Comparison of ENCODE assay signal across 31 cellular contexts in the genomic region with DNA sequence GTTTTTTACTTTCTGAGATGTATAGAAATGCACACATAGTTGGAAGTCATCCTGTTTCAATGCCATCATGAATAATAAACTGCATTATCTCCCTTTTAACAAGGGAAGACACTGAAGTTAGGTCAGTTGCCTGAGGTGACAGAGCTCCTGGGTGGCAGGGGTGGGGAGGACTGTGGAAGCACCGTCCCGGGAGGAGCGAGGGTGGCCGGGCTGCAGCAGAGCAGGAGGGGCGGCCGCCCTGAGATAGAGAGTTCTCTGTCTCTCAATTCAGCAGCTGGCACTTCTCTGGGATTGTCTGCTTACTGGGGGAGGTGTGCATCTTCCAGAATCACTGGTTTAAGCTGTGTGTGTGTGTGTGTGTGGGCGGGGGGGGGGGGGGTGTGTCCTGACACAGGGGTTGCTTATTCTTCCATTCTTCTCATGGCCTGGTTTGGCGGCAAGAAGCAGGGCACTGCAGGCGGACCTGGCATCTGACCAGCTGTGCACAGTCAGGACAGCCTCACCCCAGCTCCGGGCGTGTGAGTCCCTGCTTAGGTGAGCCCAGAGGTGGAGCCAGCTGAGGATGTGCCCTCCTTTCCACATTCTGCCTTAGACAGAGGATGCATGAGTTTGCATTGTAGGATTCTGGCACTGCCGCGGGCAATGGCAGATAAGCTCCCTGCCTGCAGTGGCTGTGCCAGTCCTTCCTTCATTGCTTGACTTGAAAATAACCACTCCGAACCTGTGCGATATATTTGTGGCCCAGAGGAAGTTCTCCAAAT. TPM values are rescaled to one million over a fixed set of nuclear protein-coding genes. Genes with fewer than 3 reads are reported as not detected.
DNase-seq lines count a peak whose midpoint lies in the region; ATAC-seq, FAIRE-seq and TF ChIP-seq lines count a peak whose summit lies in the region.
"Had no signal": no experiment of that assay in that cellular context is flagged by ENCODE, and none has a peak within 500 bp of the region (broad histone marks: within the 10 kb centered on the region; RNA-seq: fewer than 3 reads in every experiment).

No MANE protein-coding gene starts in this region.

- no peaks in the 10 kb centered on the region for H3K36me3 ChIP-seq in mammary epithelial cell (ENCODE audit: insufficient read depth, low read length)
- no peaks in the 10 kb centered on the region for H3K36me3 ChIP-seq in left ventricle myocardium inferior
- no peaks in the 10 kb centered on the region for H3K36me3 ChIP-seq in HepG2 (replicated peaks in 1 of 2; ENCODE audit: control insufficient read depth in 1 of 2, insufficient read depth in 2 of 2, low read length in 2 of 2)
- H3K36me3 ChIP-seq: brain microvascular endothelial cell, left lung, thoracic aorta had no signal

- TF ChIP-seq RAD21 in HepG2 (CRISPR knock-in tag; IDR thresholded peaks at IDR 0.05) = no peak

- dilution Hi-C loops in mammary epithelial cell (cut with HindIII; ENCODE audit: low sequenced_read_pairs) = no loop called here

- H3K4me1 ChIP-seq in mammary epithelial cell (ENCODE audit: insufficient read depth, low read length) = peaks cover 15% of the 10 kb centered on the region
- H3K4me1 ChIP-seq in left ventricle myocardium inferior = peaks cover 16% of the 10 kb centered on the region
- no peaks in the 10 kb centered on the region for H3K4me1 ChIP-seq in HepG2 (ENCODE audit: insufficient read depth, low read length)
- H3K4me1 ChIP-seq: left lung had no signal

- H3K4me2 ChIP-seq in mammary epithelial cell (ENCODE audit: insufficient read depth, low read depth, low read length) (peak overlapping the region; percentile 51), HepG2 (ENCODE audit: low read depth, low read length) (no peak overlapping the region)
- H3K4me2 ChIP-seq: PC-9 had no signal

- H3K79me2 ChIP-seq in mammary epithelial cell (ENCODE audit: insufficient read depth, low read length) = no peaks in the 10 kb centered on the region
- H3K79me2 ChIP-seq in HepG2 (ENCODE audit: insufficient read depth, low read length) = no peaks in the 10 kb centered on the region

- CTCF ChIA-PET in mammary epithelial cell (lab: Charles Lee; ENCODE audit: low non-redundant PET) = no interaction called here
- CTCF ChIA-PET in HepG2 (lab: Yijun Ruan, JAX; ENCODE audit: low intra/inter-chr PET ratio, low total read pairs) = no interaction called here

- H2AFZ ChIP-seq in mammary epithelial cell (ENCODE audit: low read depth, low read length) (peak overlapping the region; percentile 66), HepG2 (ENCODE audit: low read length) (no peak overlapping the region)
- H2AFZ ChIP-seq: PC-9 had no signal

- no peak for TF ChIP-seq CTCF in mammary epithelial cell (conservative IDR thresholded peaks at IDR 0.05 in 1 of 2, IDR thresholded peaks at IDR 0.05 in 1 of 2; ENCODE audit: extremely low read depth in 1 of 2, insufficient read depth in 1 of 2, low read depth in 1 of 2, low read length in 2 of 2)
- no peak for TF ChIP-seq CTCF in left ventricle myocardium inferior (IDR thresholded peaks at IDR 0.05; ENCODE audit: borderline replicate concordance)
- TF ChIP-seq CTCF in GM20000 (IDR thresholded peaks at IDR 0.05; ENCODE audit: extremely low read depth, missing control alignments) = no peak
- no peak for TF ChIP-seq CTCF in HepG2 (CRISPR knock-in tag; IDR thresholded peaks at IDR 0.05)

- H3K9ac ChIP-seq in mammary epithelial cell (ENCODE audit: insufficient read depth, low read length) (no peak overlapping the region), HepG2 (ENCODE audit: insufficient read depth, low read depth, low read length) (no peak overlapping the region)

- no peak overlapping the region for H3K4me3 ChIP-seq in mammary epithelial cell (replicated peaks in 1 of 3; ENCODE audit: insufficient read depth in 1 of 3, low read depth in 2 of 3, low read length in 3 of 3)
- no peak overlapping the region for H3K4me3 ChIP-seq in left ventricle myocardium inferior
- no peak overlapping the region for H3K4me3 ChIP-seq in HepG2 (replicated peaks in 1 of 3; ENCODE audit: insufficient read depth in 1 of 3, low read depth in 2 of 3, low read length in 3 of 3)
- H3K4me3 ChIP-seq: left lung, PC-9, thoracic aorta had no signal

- intact Hi-C loops in Right ventricle myocardium inferior (cut with DNase I) (no loop called here), cardiac septum (cut with DNase I) (no loop called here), mammary epithelial cell (cut with micrococcal nuclease) (loop anchor here (5.0 kb wide), 1 partner anchor 50 kb away; no protein-coding TSS in a partner anchor), left ventricle myocardium inferior (cut with micrococcal nuclease) (no loop called here), HepG2 (cut with micrococcal nuclease; ENCODE audit: unreplicated experiment) (no loop called here)

- TF ChIP-seq EP300 in HepG2 (IDR thresholded peaks at IDR 0.05; ENCODE audit: low read depth in 2 of 2, low read length in 2 of 2) (no peak), HepG2 (CRISPR knock-in tag; IDR thresholded peaks at IDR 0.05; ENCODE audit: borderline replicate concordance) (no peak)

- ATAC-seq in Right ventricle myocardium inferior (peak; percentile 46), HepG2 (no peak)
- ATAC-seq: activated naive CD4-positive, alpha-beta T cell treated with anti-CD3 and anti-CD28 coated beads, Interleukin-2, amount 50 U/mL, for 72 hours; left lung; sciatic nerve had no signal

- no peak for DNase-seq in Right ventricle myocardium inferior (ENCODE audit: missing footprints)
- no peak for DNase-seq in cardiac septum (ENCODE audit: low spot score)
- DNase-seq in mammary epithelial cell = peak; percentile 79
- DNase-seq in left ventricle myocardium inferior = peak; percentile 29
- no peak for DNase-seq in NCI-H446 treated with DMSO at 0.1 percent for 48 hours (lab: John Stamatoyannopoulos, UW)
- DNase-seq in GM20000 (ENCODE audit: low spot score) = no peak
- no peak for DNase-seq in HepG2 (ENCODE audit: low spot score)
- DNase-seq: activated CD4-positive, alpha-beta T cell treated with anti-CD3 and anti-CD28 coated beads for 4 hours; activated CD8-positive, alpha-beta memory T cell treated with anti-CD3 and anti-CD28 coated beads for 24 hours; activated effector memory CD4-positive, alpha-beta T cell treated with Interleukin-2 at 50 U/mL for 16 hours; activated T-cell treated with anti-CD3 and anti-CD28 coated beads, Interleukin-2, amount 50 U/mL, for 1 hour; brain microvascular endothelial cell; CD8-positive, alpha-beta memory T cell; DMS 273 treated with DMSO at 0.1 percent for 48 hours; H9; immature natural killer cell; IMR-90; left lung; NCI-H146; NCI-H510A; PC-9; posterior cingulate gyrus; SIG-M5; stimulated activated CD8-positive, alpha-beta memory T cell treated with anti-CD3 and anti-CD28 coated beads, Interleukin-4, amount 100 ng/mL, for 48 hours had no signal

- in situ Hi-C loops in mammary epithelial cell (cut with MboI; ENCODE audit: low sequenced_read_pairs in 2 of 2) = no loop called here
- in situ Hi-C loops in HepG2 (cut with HindIII; ENCODE audit: extremely low pct_ligation_motif_present, low pct_unique_long_range_greater_than_20kb) = no loop called here

- POLR2A ChIA-PET in HepG2 (lab: Yijun Ruan, JAX) = no interaction called here

- no peak for TF ChIP-seq POLR2A in HepG2 (IDR thresholded peaks at IDR 0.05; ENCODE audit: insufficient read depth in 1 of 2, low read depth in 2 of 2, low read length in 2 of 2)

- H3K27me3 ChIP-seq in mammary epithelial cell (ENCODE audit: insufficient read depth, low read length) = no peaks in the 10 kb centered on the region
- no peaks in the 10 kb centered on the region for H3K27me3 ChIP-seq in left ventricle myocardium inferior (ENCODE audit: low read depth)
- H3K27me3 ChIP-seq in HepG2 (ENCODE audit: control insufficient read depth in 1 of 2, insufficient read depth in 2 of 2, low read length in 2 of 2) = peaks cover 6 to 67% of the 10 kb centered on the region in 2 experiments; a peak in 3 of 5 replicates

- BruUV-seq in mammary epithelial cell (replicated peaks; lab: Mats Ljungman, UMichigan) = no TSS peak
- BruUV-seq in HepG2 (replicated peaks; lab: Mats Ljungman, UMichigan) = no TSS peak

- H4K20me1 ChIP-seq in mammary epithelial cell (ENCODE audit: insufficient read depth, low read length) = no peaks in the 10 kb centered on the region
- H4K20me1 ChIP-seq in HepG2 (ENCODE audit: insufficient read depth, low read length) = no peaks in the 10 kb centered on the region

- H3K27ac ChIP-seq in mammary epithelial cell (ENCODE audit: insufficient read depth, low read depth, low read length) (no peak overlapping the region), left ventricle myocardium inferior (replicated peaks) (peak overlapping the region; percentile 33), HepG2 (ENCODE audit: extremely low read length, insufficient read depth, low read length) (no peak overlapping the region)
- H3K27ac ChIP-seq: brain microvascular endothelial cell, left lung, PC-9, thoracic aorta, VCaP had no signal

- H3K9me3 ChIP-seq in mammary epithelial cell (replicated peaks; ENCODE audit: insufficient read depth, low read length) = no peaks in the 10 kb centered on the region
- no peaks in the 10 kb centered on the region for H3K9me3 ChIP-seq in left ventricle myocardium inferior (replicated peaks)
- H3K9me3 ChIP-seq in HepG2 (ENCODE audit: low read length) = no peaks in the 10 kb centered on the region
- H3K9me3 ChIP-seq: left lung, thoracic aorta had no signal

- FAIRE-seq in HepG2 (lab: Jason Lieb, UNC) = no peak
- FAIRE-seq: GM12891, urothelium cell line had no signal

- WGBS in mammary epithelial cell (ENCODE audit: low coverage, missing lambda C conversion rate) = 23% methylated on average over 8 of the region's 15 CpGs
- WGBS in HepG2 (ENCODE audit: low lambda C conversion rate) = 46% methylated on average over 14 of the region's 15 CpGs

RNA-seq across cellular contexts. Expression of gene VWA3B, which starts 40.4 kb away (rescaled TPM):
- total RNA-seq in Right ventricle myocardium inferior = 0.38 TPM
- total RNA-seq in cardiac septum = 0.51 TPM
- total RNA-seq in mammary epithelial cell = under 1 TPM in 1 of 2 donors, not detected in 1; 0.66 TPM
- polyA plus RNA-seq in mammary epithelial cell = 0.16 TPM
- polyA minus RNA-seq in mammary epithelial cell = not detected
- total RNA-seq in left ventricle myocardium inferior = 0.52 TPM
- total RNA-seq in HepG2 (2016; rRNA removed; fragmentation: Illumina TruSeq; extraction: Trizol) = not detected in 2 replicates
- total RNA-seq in HepG2 (2016; cell fraction: cytosol; rRNA removed; fragmentation: Illumina TruSeq; extraction: Trizol; ENCODE audit: low read depth) = not detected in 2 replicates
- not detected in 2 replicates for total RNA-seq in HepG2 (2016; cell fraction: insoluble cytoplasmic fraction; rRNA removed; fragmentation: Illumina TruSeq; extraction: Trizol)
- total RNA-seq in HepG2 (2016; cell fraction: membrane; rRNA removed; fragmentation: Illumina TruSeq; extraction: Trizol) = not detected in 2 replicates
- total RNA-seq in HepG2 (2016; cell fraction: nucleus; rRNA removed; fragmentation: Illumina TruSeq; extraction: Trizol) = not detected in 2 replicates
- not detected in 2 replicates for polyA plus RNA-seq in HepG2 (2011; rRNA removed)
- 0.03 TPM in 1 of 2 replicates, not detected in the other for polyA plus RNA-seq in HepG2 (2011; cell fraction: cytosol; rRNA removed)
- not detected in 2 replicates for polyA plus RNA-seq in HepG2 (2011; cell fraction: nucleus; rRNA removed)
- polyA plus RNA-seq in HepG2 (2012) = not detected in 2 replicates
- polyA plus RNA-seq in HepG2 (2016; cell fraction: cytosol; fragmentation: Illumina TruSeq; extraction: Trizol; ENCODE audit: low read depth) = not detected in 2 replicates
- not detected in 2 replicates for polyA plus RNA-seq in HepG2 (2016; cell fraction: insoluble cytoplasmic fraction; fragmentation: Illumina TruSeq; extraction: Trizol; ENCODE audit: low read depth)
- polyA plus RNA-seq in HepG2 (2016; cell fraction: membrane; fragmentation: Illumina TruSeq; extraction: Trizol; ENCODE audit: low read depth) = not detected in 2 replicates
- polyA plus RNA-seq in HepG2 (2016; cell fraction: nucleus; fragmentation: Illumina TruSeq; extraction: Trizol; ENCODE audit: insufficient read depth, low read depth) = not detected in 2 replicates
- not detected in 2 replicates for polyA minus RNA-seq in HepG2 (2011; rRNA and poly(A)+ RNA removed; ENCODE audit: low replicate concordance)
- not detected in 2 replicates for polyA minus RNA-seq in HepG2 (2011; cell fraction: cytosol; rRNA and poly(A)+ RNA removed)
- polyA minus RNA-seq in HepG2 (2011; cell fraction: nucleus; rRNA and poly(A)+ RNA removed) = not detected in 2 replicates
- total RNA-seq: activated naive CD4-positive, alpha-beta T cell treated with anti-CD3 and anti-CD28 coated beads, Interleukin-2, amount 50 U/mL, for 72 hours; CD8-positive, alpha-beta memory T cell; H9; IMR-90; mesenteric fat pad; PC-9 had no signal
- polyA plus RNA-seq: CD8-positive, alpha-beta memory T cell; immature natural killer cell; IMR-90 had no signal

Comparison
In these comparisons a context has a peak if more than half of its experiments do, and no peak if none do; other contexts are left out.
1. DNase-seq: peak in mammary epithelial cell (single experiment) and left ventricle myocardium inferior (single experiment); none in Right ventricle myocardium inferior (single experiment), cardiac septum (single experiment), NCI-H446 treated with DMSO at 0.1 percent for 48 hours (single experiment), GM20000 (single experiment) and HepG2 (single experiment).